ENCODE assay signal across 8 cellular contexts in genomic region chr17:76383645-76384221, GRCh38. TPM values are rescaled to one million over a fixed set of nuclear protein-coding genes. Genes with fewer than 3 reads are reported as not detected.
DNase-seq lines count a peak whose midpoint lies in the region; ATAC-seq, FAIRE-seq and TF ChIP-seq lines count a peak whose summit lies in the region.

No MANE protein-coding gene starts in this region.

- intact Hi-C loops in activated T-helper 1 cell treated with anti-CD3 and anti-CD28 coated beads, Interleukin-12 subunit alpha, Interleukin-12 subunit beta, Interleukin-2, Interleukin-4 antibody, amounts not matched to agents 30 ng/mL and 10 ng/mL and 1 ng/mL, durations not matched to agents 14 hours and 24 hours and 36 hours (cut with micrococcal nuclease), result loop anchor here (1.0 to 10.0 kb wide), 5 partner anchors 29 to 311 kb away; partner anchors contain the start of genes EXOC7, SRP68 and UBE2O
- intact Hi-C loops in pancreas (cut with DNase I), result no loop called here

- no peak for TF ChIP-seq CTCF in pancreas (IDR thresholded peaks at IDR 0.05)
- TF ChIP-seq CTCF in omental fat pad (IDR thresholded peaks at IDR 0.05), result no peak

- peak; percentile 62 for DNase-seq in Caki2 (ENCODE audit: low read depth)
- peak; percentile 13 for DNase-seq in NCI-H1694 treated with DMSO at 0.1 percent for 48 hours (lab: John Stamatoyannopoulos, UW)
- DNase-seq in activated T-helper 1 cell treated with anti-CD3 and anti-CD28 coated beads, Interleukin-12 subunit alpha, Interleukin-12 subunit beta, Interleukin-2, Interleukin-4 antibody, amounts not matched to agents 30 ng/mL and 10 ng/mL and 1 ng/mL, durations not matched to agents 14 hours and 24 hours and 36 hours (ENCODE audit: low spot score), result peak; percentile 54
- peak; percentile 27 for DNase-seq in foreskin melanocyte
- peak; percentile 33 to 85 (median 52) for DNase-seq in pancreas
- no peak for DNase-seq in Ammon's horn (ENCODE audit: low spot score)
- no peak for DNase-seq in omental fat pad (ENCODE audit: low spot score)

- WGBS in pancreas, 2 donors, result 0 to 1% methylated on average over 58 of the region's 58 CpGs

- in situ Hi-C loops in Caki2 (cut with HindIII; ENCODE audit: low pct_unique_long_range_greater_than_20kb, low sequenced_read_pairs), result no loop called here

- FAIRE-seq in pancreas (lab: Jason Lieb, UNC), result no peak

- no peaks in the 10 kb centered on the region for H3K27me3 ChIP-seq in pancreas

- no peaks in the 10 kb centered on the region for H3K9me3 Mint-ChIP-seq in activated T-helper 1 cell treated with anti-CD3 and anti-CD28 coated beads, Interleukin-12 subunit alpha, Interleukin-12 subunit beta, Interleukin-2, Interleukin-4 antibody, amounts not matched to agents 30 ng/mL and 10 ng/mL and 1 ng/mL, durations not matched to agents 14 hours and 24 hours and 36 hours

- H3K36me3 ChIP-seq in pancreas, result no peaks in the 10 kb centered on the region

- peak overlapping the region; percentile 79 to 89 (median 83) for H3K27ac ChIP-seq in pancreas

- no peaks in the 10 kb centered on the region for H3K36me3 Mint-ChIP-seq in activated T-helper 1 cell treated with anti-CD3 and anti-CD28 coated beads, Interleukin-12 subunit alpha, Interleukin-12 subunit beta, Interleukin-2, Interleukin-4 antibody, amounts not matched to agents 30 ng/mL and 10 ng/mL and 1 ng/mL, durations not matched to agents 14 hours and 24 hours and 36 hours (ENCODE audit: low read depth)

- H3K4me1 Mint-ChIP-seq in activated T-helper 1 cell treated with anti-CD3 and anti-CD28 coated beads, Interleukin-12 subunit alpha, Interleukin-12 subunit beta, Interleukin-2, Interleukin-4 antibody, amounts not matched to agents 30 ng/mL and 10 ng/mL and 1 ng/mL, durations not matched to agents 14 hours and 24 hours and 36 hours (ENCODE audit: low read depth), result peaks cover 5% of the 10 kb centered on the region

- peak overlapping the region; percentile 91 for H3K27ac Mint-ChIP-seq in activated T-helper 1 cell treated with anti-CD3 and anti-CD28 coated beads, Interleukin-12 subunit alpha, Interleukin-12 subunit beta, Interleukin-2, Interleukin-4 antibody, amounts not matched to agents 30 ng/mL and 10 ng/mL and 1 ng/mL, durations not matched to agents 14 hours and 24 hours and 36 hours

- H3K4me1 ChIP-seq in pancreas, result peaks cover 0 to 14% (median 10%) of the 10 kb centered on the region in 3 donors

- H3K4me3 ChIP-seq in pancreas, result peak overlapping the region; percentile 38 to 77 (median 55)

- no peaks in the 10 kb centered on the region for H3K9me3 ChIP-seq in pancreas

- H3K4me3 Mint-ChIP-seq in activated T-helper 1 cell treated with anti-CD3 and anti-CD28 coated beads, Interleukin-12 subunit alpha, Interleukin-12 subunit beta, Interleukin-2, Interleukin-4 antibody, amounts not matched to agents 30 ng/mL and 10 ng/mL and 1 ng/mL, durations not matched to agents 14 hours and 24 hours and 36 hours, result peak overlapping the region; percentile 86

- H3K27me3 Mint-ChIP-seq in activated T-helper 1 cell treated with anti-CD3 and anti-CD28 coated beads, Interleukin-12 subunit alpha, Interleukin-12 subunit beta, Interleukin-2, Interleukin-4 antibody, amounts not matched to agents 30 ng/mL and 10 ng/mL and 1 ng/mL, durations not matched to agents 14 hours and 24 hours and 36 hours (ENCODE audit: insufficient read depth), result peaks cover 6% of the 10 kb centered on the region

- ATAC-seq in GM21576 (IDR thresholded peaks at IDR 0.05; ENCODE audit: unreplicated experiment) (peak; percentile 21), pancreas (peak in 3 of 4 donors; percentile 27 to 37 (median 28)), omental fat pad (ENCODE audit: low FRiP score) (no peak)

RNA-seq across cellular contexts. Expression of gene SPHK1, which starts 0.7 kb away (rescaled TPM):
- total RNA-seq in Caki2 (2014; rRNA removed; shearing (Covaris generic); ENCODE audit: low replicate concordance), result 18.5 and 33.9 TPM in 2 replicates
- 16.5 and 17.8 TPM in 2 replicates for total RNA-seq in activated T-helper 1 cell treated with anti-CD3 and anti-CD28 coated beads, Interleukin-12 subunit alpha, Interleukin-12 subunit beta, Interleukin-2, Interleukin-4 antibody, amounts not matched to agents 30 ng/mL and 10 ng/mL and 1 ng/mL, durations not matched to agents 14 hours and 24 hours and 36 hours
- total RNA-seq in pancreas, result 10 to 100 TPM in 2 of 6 donors, 1 to 10 TPM in 4; 5.1 to 25.4 (median 8.5) TPM
- polyA plus RNA-seq in pancreas, result 10 to 100 TPM; 30.9 to 46.3 TPM
- 100 to 1,000 TPM in 1 of 4 donors, 10 to 100 TPM in 2, 1 to 10 TPM in 1; 8.7 to 107 (median 17.5) TPM for total RNA-seq in omental fat pad

RNA-seq across cellular contexts. Expression of gene PRPSAP1, which starts 30.0 kb away (rescaled TPM):
- total RNA-seq in Caki2 (2014; rRNA removed; shearing (Covaris generic); ENCODE audit: low replicate concordance), result 49.0 and 68.5 TPM in 2 replicates
- 41.2 and 44.0 TPM in 2 replicates for total RNA-seq in activated T-helper 1 cell treated with anti-CD3 and anti-CD28 coated beads, Interleukin-12 subunit alpha, Interleukin-12 subunit beta, Interleukin-2, Interleukin-4 antibody, amounts not matched to agents 30 ng/mL and 10 ng/mL and 1 ng/mL, durations not matched to agents 14 hours and 24 hours and 36 hours
- 10 to 100 TPM; 18.5 to 39.7 (median 24.3) TPM for total RNA-seq in pancreas
- polyA plus RNA-seq in pancreas, result 10 to 100 TPM; 26.2 to 43.3 TPM
- 10 to 100 TPM; 31.3 to 80.4 (median 53.7) TPM for total RNA-seq in omental fat pad

Comparison
In these comparisons a context has a peak if more than half of its experiments do, and no peak if none do; other contexts are left out.
1. DNase-seq: peak in Caki2 (single experiment), NCI-H1694 treated with DMSO at 0.1 percent for 48 hours (single experiment), activated T-helper 1 cell treated with anti-CD3 and anti-CD28 coated beads, Interleukin-12 subunit alpha, Interleukin-12 subunit beta, Interleukin-2, Interleukin-4 antibody, amounts not matched to agents 30 ng/mL and 10 ng/mL and 1 ng/mL, durations not matched to agents 14 hours and 24 hours and 36 hours (single experiment), foreskin melanocyte (single experiment) and pancreas (6 of 6); none in Ammon's horn (single experiment) and omental fat pad (single experiment).